10 cellular contexts compared by ENCODE assay signal in the genomic region with DNA sequence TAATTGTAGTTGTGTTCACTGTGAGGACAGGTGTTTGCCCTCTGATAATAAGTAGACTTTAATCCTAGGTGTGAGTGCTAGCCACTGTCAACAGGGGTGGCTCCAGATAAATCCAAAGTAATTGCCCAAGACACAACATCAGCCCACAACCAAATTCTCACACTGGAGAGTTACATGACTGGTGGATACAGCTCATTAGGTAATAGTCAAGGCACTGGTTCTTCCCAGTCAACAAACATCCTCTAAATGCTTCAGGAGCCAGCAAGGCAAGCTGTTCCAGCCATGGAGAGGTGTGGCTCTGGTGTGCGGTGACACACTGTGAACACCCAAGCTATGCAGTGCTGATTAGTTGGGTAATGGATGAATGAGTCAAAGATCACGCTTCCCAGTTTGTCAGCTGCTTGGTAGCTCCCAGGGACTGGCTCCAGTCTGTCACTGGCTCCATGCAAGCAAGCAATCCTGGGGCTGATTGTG.
DNase-seq lines count a peak whose midpoint lies in the region; ATAC-seq and FAIRE-seq lines count a peak whose summit lies in the region.
"Had no signal": no experiment of that assay in that cellular context is flagged by ENCODE, and none has a peak within 500 bp of the region (broad histone marks: within the 10 kb centered on the region; RNA-seq: fewer than 3 reads in every experiment).

No MANE protein-coding gene starts in this region.

- DNase-seq in A172 (ENCODE audit: low spot score) = peak; percentile 92
- DNase-seq in HTR-8/SVneo (ENCODE audit: insufficient read length, low spot score) = no peak
- DNase-seq in amniotic stem cell (lab: John Stamatoyannopoulos, UW) = peak; percentile 24
- DNase-seq in kidney tubule cell (ENCODE audit: low spot score) = peak; percentile 100
- no peak for DNase-seq in OCI-M1 (lab: John Stamatoyannopoulos, UW)
- DNase-seq: central memory CD4-positive, alpha-beta T cell; stimulated activated CD4-positive, alpha-beta T cell treated with anti-CD3 and anti-CD28 coated beads, Interleukin-15, amount 100 ng/mL, for 24 hours had no signal

- ATAC-seq in HG03139 (IDR thresholded peaks at IDR 0.05; ENCODE audit: unreplicated experiment) = no peak
- no peak for ATAC-seq in GM18909 (IDR thresholded peaks at IDR 0.05; ENCODE audit: poor library complexity, unreplicated experiment)
- ATAC-seq in GM21526 (IDR thresholded peaks at IDR 0.05; ENCODE audit: low FRiP score, unreplicated experiment) = no peak

- peak; percentile 4 for FAIRE-seq in HTR-8/SVneo (lab: Jason Lieb, UNC)

Comparison
In these comparisons a context has a peak if more than half of its experiments do, and no peak if none do; other contexts are left out.
1. DNase-seq: peak in A172 (single experiment), amniotic stem cell (single experiment) and kidney tubule cell (single experiment); none in HTR-8/SVneo (single experiment) and OCI-M1 (single experiment).